Comparison of ENCODE assay signal across 14 cellular contexts in the genomic region with DNA sequence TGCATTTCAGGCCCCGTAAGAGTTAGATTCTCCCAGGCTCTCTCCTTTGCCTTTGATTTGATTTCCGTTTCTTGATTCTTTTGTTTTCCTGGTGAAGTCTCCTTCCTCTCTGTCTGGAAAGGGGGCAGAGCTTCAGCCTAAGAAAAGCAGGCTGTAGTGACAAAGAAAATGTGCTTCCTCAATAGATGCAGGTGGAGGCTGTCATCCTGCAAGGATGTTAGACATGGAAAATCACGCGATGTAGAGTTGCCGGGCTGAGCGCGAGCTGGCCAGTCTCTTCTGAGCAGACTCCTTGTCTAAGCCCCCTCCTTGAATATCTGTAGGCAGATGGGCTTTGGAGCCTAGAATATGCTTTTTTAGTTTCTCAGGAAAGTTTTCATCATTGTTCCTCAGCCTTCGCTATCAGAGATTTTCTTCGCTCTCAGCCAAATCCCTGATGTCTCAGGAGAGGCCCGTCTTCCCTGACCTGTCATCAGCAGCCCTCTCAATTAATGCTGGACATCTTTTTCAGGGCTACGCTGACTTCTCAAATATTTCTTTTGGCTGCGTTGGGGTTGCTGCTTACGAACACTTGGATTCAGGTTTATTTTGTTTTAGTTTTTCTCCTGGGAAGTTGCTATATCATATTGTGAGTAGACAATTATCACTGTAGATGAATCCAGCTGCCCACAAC.
"Had no signal": no experiment of that assay in that cellular context is flagged by ENCODE, and none has a peak within 500 bp of the region (broad histone marks: within the 10 kb centered on the region; RNA-seq: fewer than 3 reads in every experiment).

No MANE protein-coding gene starts in this region.

- H3K27me3 ChIP-seq: dorsolateral prefrontal cortex, hepatocyte, upper lobe of right lung had no signal

- H3K79me2 ChIP-seq: hepatocyte had no signal

- H3K27me3 Mint-ChIP-seq: activated B cell treated with CpG ODN at 0.5 μM for 24 hours; activated CD4-positive, alpha-beta T cell treated with anti-CD3 and anti-CD28 coated beads, Interleukin-2, amount 10 ng/mL, durations not matched to agents 7 days and 5 days; activated naive CD4-positive, alpha-beta T cell treated with anti-CD3 and anti-CD28 coated beads, Interleukin-2, amount 10 ng/mL, durations not matched to agents 7 days and 5 days; activated T-helper 17 cell treated with anti-CD3 and anti-CD28 coated beads, Interleukin-2, amount 50 U/mL, for 72 hours had no signal

- H3K4me1 ChIP-seq: upper lobe of right lung had no signal

- H3K36me3 Mint-ChIP-seq: brain, mesothelial cell of epicardium had no signal

- H3K4me1 Mint-ChIP-seq: activated B cell treated with CpG ODN at 0.5 μM for 24 hours; activated CD4-positive, alpha-beta T cell treated with anti-CD3 and anti-CD28 coated beads, Interleukin-2, amount 10 ng/mL, durations not matched to agents 7 days and 5 days; activated naive CD4-positive, alpha-beta T cell treated with anti-CD3 and anti-CD28 coated beads, Interleukin-2, amount 10 ng/mL, durations not matched to agents 7 days and 5 days; activated T-helper 17 cell treated with anti-CD3 and anti-CD28 coated beads, Interleukin-2, amount 50 U/mL, for 72 hours had no signal

- H3K27ac Mint-ChIP-seq: activated B cell treated with CpG ODN at 0.5 μM for 24 hours; activated CD4-positive, alpha-beta T cell treated with anti-CD3 and anti-CD28 coated beads, Interleukin-2, amount 10 ng/mL, durations not matched to agents 7 days and 5 days; activated naive CD4-positive, alpha-beta T cell treated with anti-CD3 and anti-CD28 coated beads, Interleukin-2, amount 10 ng/mL, durations not matched to agents 7 days and 5 days; activated T-helper 17 cell treated with anti-CD3 and anti-CD28 coated beads, Interleukin-2, amount 50 U/mL, for 72 hours; mesothelial cell of epicardium; T-helper 1 cell treated with Interleukin-12 subunit alpha and Interleukin-12 subunit beta and Interleukin-4 antibody, amounts not matched to agents 30 μg/mL and 1 μg/mL, for 36 hours had no signal

- H2AFZ ChIP-seq: hepatocyte had no signal

- H3K27ac ChIP-seq: hepatocyte, upper lobe of right lung had no signal

- H3K9me3 Mint-ChIP-seq: activated B cell treated with CpG ODN at 0.5 μM for 24 hours; activated CD4-positive, alpha-beta T cell treated with anti-CD3 and anti-CD28 coated beads, Interleukin-2, amount 10 ng/mL, durations not matched to agents 7 days and 5 days; activated naive CD4-positive, alpha-beta T cell treated with anti-CD3 and anti-CD28 coated beads, Interleukin-2, amount 10 ng/mL, durations not matched to agents 7 days and 5 days; activated T-helper 17 cell treated with anti-CD3 and anti-CD28 coated beads, Interleukin-2, amount 50 U/mL, for 72 hours; brain; mesothelial cell of epicardium; T-helper 1 cell treated with Interleukin-12 subunit alpha and Interleukin-12 subunit beta and Interleukin-4 antibody, amounts not matched to agents 30 μg/mL and 1 μg/mL, for 36 hours had no signal

- H3K9me3 ChIP-seq: upper lobe of right lung had no signal

- H3K4me3 ChIP-seq: dorsolateral prefrontal cortex, hepatocyte, upper lobe of right lung had no signal

- H3K4me2 ChIP-seq: hepatocyte had no signal

- H3K4me3 Mint-ChIP-seq: activated B cell treated with CpG ODN at 0.5 μM for 24 hours; activated CD4-positive, alpha-beta T cell treated with anti-CD3 and anti-CD28 coated beads, Interleukin-2, amount 10 ng/mL, durations not matched to agents 7 days and 5 days; activated naive CD4-positive, alpha-beta T cell treated with anti-CD3 and anti-CD28 coated beads, Interleukin-2, amount 10 ng/mL, durations not matched to agents 7 days and 5 days; activated T-helper 17 cell treated with anti-CD3 and anti-CD28 coated beads, Interleukin-2, amount 50 U/mL, for 72 hours; brain; mesothelial cell of epicardium; T-helper 1 cell treated with Interleukin-12 subunit alpha and Interleukin-12 subunit beta and Interleukin-4 antibody, amounts not matched to agents 30 μg/mL and 1 μg/mL, for 36 hours had no signal

- DNase-seq: activated B cell treated with CpG ODN at 0.5 μM for 24 hours; activated CD4-positive, alpha-beta T cell treated with anti-CD3 and anti-CD28 coated beads, Interleukin-2, amount 10 ng/mL, durations not matched to agents 7 days and 5 days; activated T-cell treated with anti-CD3 and anti-CD28 coated beads for 4 hours; cerebellar nuclear complex; stimulated activated CD4-positive, alpha-beta T cell treated with anti-CD3 and anti-CD28 coated beads, Interleukin-2, amount 100 ng/mL, for 48 hours; stimulated activated naive CD4-positive, alpha-beta T cell treated with Interleukin-2 at 50 U/mL for 16 hours had no signal
